Comparison of ENCODE assay signal across 10 cellular contexts in genomic region chr9:77926314-77926959, GRCh38.
DNase-seq lines count a peak whose midpoint lies in the region; ATAC-seq and TF ChIP-seq lines count a peak whose summit lies in the region.
"Had no signal": no experiment of that assay in that cellular context is flagged by ENCODE, and none has a peak within 500 bp of the region (broad histone marks: within the 10 kb centered on the region; RNA-seq: fewer than 3 reads in every experiment).

No MANE protein-coding gene starts in this region.

- peak overlapping the region; percentile 63 for H3K27ac Mint-ChIP-seq in GM23338

- H3F3A ChIP-seq in GM23338 (replicated peaks; ENCODE audit: low read depth), result no peaks in the 10 kb centered on the region

- H3K9me3 Mint-ChIP-seq in GM23338, result no peaks in the 10 kb centered on the region

- intact Hi-C loops in ovary (cut with DNase I) (loop anchor here in 1 of 4 donors (10.0 kb wide), 1 partner anchor 82 kb away; no protein-coding TSS in a partner anchor), gastrocnemius medialis (cut with DNase I; ENCODE audit: low total_unique reads) (no loop called here)

- peaks cover 2% of the 10 kb centered on the region for H3K27me3 Mint-ChIP-seq in GM23338 (ENCODE audit: insufficient read depth, low read depth, poor library complexity)

- no peaks in the 10 kb centered on the region for H3K9me2 ChIP-seq in GM23338 (ENCODE audit: insufficient read depth)

- no peaks in the 10 kb centered on the region for H3K9me3 ChIP-seq in ovary
- H3K9me3 ChIP-seq in gastrocnemius medialis, result no peaks in the 10 kb centered on the region

- no peak overlapping the region for H3K27ac ChIP-seq in GM23338 (ENCODE audit: low read depth)
- peak overlapping the region; percentile 2 for H3K27ac ChIP-seq in rectal smooth muscle tissue (ENCODE audit: low read depth, low read length)
- H3K27ac ChIP-seq in ovary, result no peak overlapping the region
- no peak overlapping the region for H3K27ac ChIP-seq in gastrocnemius medialis

- no peak overlapping the region for H3K4me2 ChIP-seq in GM23338

- H3K36me3 ChIP-seq in GM23338 (ENCODE audit: insufficient read depth) (no peaks in the 10 kb centered on the region), rectal smooth muscle tissue (ENCODE audit: control insufficient read depth, insufficient read depth, low read length) (no peaks in the 10 kb centered on the region), ovary (no peaks in the 10 kb centered on the region), gastrocnemius medialis (no peaks in the 10 kb centered on the region)

- H3K36me3 Mint-ChIP-seq in GM23338 (ENCODE audit: low read depth), result 0 out of 3 replicates have a peak, but pooled peaks cover 6% of the 10 kb centered on the region

- TF ChIP-seq POLR2A in ovary (IDR thresholded peaks at IDR 0.05) (no peak), gastrocnemius medialis (IDR thresholded peaks at IDR 0.05) (no peak)

- no peak for ATAC-seq in GM23338
- no peak for ATAC-seq in GM18520 (IDR thresholded peaks at IDR 0.05; ENCODE audit: unreplicated experiment)
- no peak for ATAC-seq in gastrocnemius medialis

- H3K4me3 ChIP-seq in GM23338, result no peak overlapping the region
- no peak overlapping the region for H3K4me3 ChIP-seq in epithelial cell of esophagus (ENCODE audit: low read length)
- no peak overlapping the region for H3K4me3 ChIP-seq in rectal smooth muscle tissue (ENCODE audit: low read length)
- no peak overlapping the region for H3K4me3 ChIP-seq in ovary
- no peak overlapping the region for H3K4me3 ChIP-seq in gastrocnemius medialis

- no peak for TF ChIP-seq EP300 in ovary (IDR thresholded peaks at IDR 0.05)

- in situ Hi-C loops in gastrocnemius medialis (cut with MboI; ENCODE audit: low sequenced_read_pairs in 4 of 4), result no loop called here

- no peaks in the 10 kb centered on the region for H3K27me3 ChIP-seq in GM23338 (ENCODE audit: insufficient read depth)
- no peaks in the 10 kb centered on the region for H3K27me3 ChIP-seq in rectal smooth muscle tissue (ENCODE audit: control insufficient read depth, insufficient read depth, low read length)
- no peaks in the 10 kb centered on the region for H3K27me3 ChIP-seq in ovary
- H3K27me3 ChIP-seq in gastrocnemius medialis, result no peaks in the 10 kb centered on the region

- no peak overlapping the region for H2AFZ ChIP-seq in GM23338

- H4K20me1 ChIP-seq in GM23338 (replicated peaks; ENCODE audit: insufficient read depth), result no peaks in the 10 kb centered on the region

- peaks cover 15% of the 10 kb centered on the region; the same call in 2 of the 3 replicates for H3K4me1 Mint-ChIP-seq in GM23338

- WGBS in ovary, 3 donors, result 91 to 97% (median 97%) methylated on average over 2 of the region's 2 CpGs

- H3K4me1 ChIP-seq in GM23338 (ENCODE audit: insufficient read depth) (0 out of 2 replicates have a peak, but pooled peaks cover 4% of the 10 kb centered on the region), rectal smooth muscle tissue (ENCODE audit: control insufficient read depth, insufficient read depth, low read length) (peaks cover 6% of the 10 kb centered on the region), ovary (ENCODE audit: insufficient read depth) (peaks cover 5% of the 10 kb centered on the region), gastrocnemius medialis (peaks cover 9 to 13% of the 10 kb centered on the region in 2 donors)

- H3K9ac ChIP-seq in rectal smooth muscle tissue (ENCODE audit: low read length), result no peak overlapping the region

- DNase-seq in GM23338 (ENCODE audit: low spot score) (no peak), RPMI7951 (ENCODE audit: low read depth) (peak; percentile 67), epithelial cell of esophagus (ENCODE audit: low read depth) (peak; percentile 46), NCI-H2107 treated with DMSO at 0.1 percent for 48 hours (lab: John Stamatoyannopoulos, UW; ENCODE audit: unreplicated experiment) (no peak), ovary (no peak), gastrocnemius medialis (no peak)
- DNase-seq: effector memory CD4-positive, alpha-beta T cell; NCI-H187 had no signal

- TF ChIP-seq CTCF in GM23338 (conservative IDR thresholded peaks at IDR 0.05; ENCODE audit: low read depth in 2 of 2) (no peak), epithelial cell of esophagus (IDR thresholded peaks at IDR 0.05; ENCODE audit: insufficient read depth, low read depth, low read length, missing control alignments) (no peak), ovary (IDR thresholded peaks at IDR 0.05) (no peak), gastrocnemius medialis (IDR thresholded peaks at IDR 0.05 in 4 of 5, conservative IDR thresholded peaks at IDR 0.05 in 1 of 5) (no peak)

- no peak overlapping the region for H3K4me3 Mint-ChIP-seq in GM23338

- peaks cover 32% of the 10 kb centered on the region for H3K79me2 ChIP-seq in GM23338 (replicated peaks; ENCODE audit: insufficient read depth)

TF ChIP-seq in GM23338, 12 proteins besides CTCF, POLR2A, EP300 and RAD21 (continues in another document):
- TF ChIP-seq ETS1 (IDR thresholded peaks at IDR 0.05), result no peak
- TF ChIP-seq JUNB (IDR thresholded peaks at IDR 0.05; ENCODE audit: unreplicated experiment), result no peak
- TF ChIP-seq REST (IDR thresholded peaks at IDR 0.05; ENCODE audit: unreplicated experiment), result no peak
- TF ChIP-seq EZH2 (IDR thresholded peaks at IDR 0.05; ENCODE audit: low read depth, unreplicated experiment), result no peak

Comparison
In these comparisons a context has a peak if more than half of its experiments do, and no peak if none do; other contexts are left out.
1. DNase-seq: peak in RPMI7951 (single experiment) and epithelial cell of esophagus (single experiment); none in GM23338 (single experiment), NCI-H2107 treated with DMSO at 0.1 percent for 48 hours (single experiment), ovary (0 of 5) and gastrocnemius medialis (0 of 2).